Comparison of ENCODE assay signal across 1 cellular context in genomic region chr3:158167737-158168469, GRCh38.
TF ChIP-seq lines count a peak whose summit lies in the region.

No MANE protein-coding gene starts in this region.

TF ChIP-seq in SK-N-SH, 30 proteins besides CTCF, POLR2A, EP300 and RAD21 (continued from another document):
- TF ChIP-seq, protein P1, sequence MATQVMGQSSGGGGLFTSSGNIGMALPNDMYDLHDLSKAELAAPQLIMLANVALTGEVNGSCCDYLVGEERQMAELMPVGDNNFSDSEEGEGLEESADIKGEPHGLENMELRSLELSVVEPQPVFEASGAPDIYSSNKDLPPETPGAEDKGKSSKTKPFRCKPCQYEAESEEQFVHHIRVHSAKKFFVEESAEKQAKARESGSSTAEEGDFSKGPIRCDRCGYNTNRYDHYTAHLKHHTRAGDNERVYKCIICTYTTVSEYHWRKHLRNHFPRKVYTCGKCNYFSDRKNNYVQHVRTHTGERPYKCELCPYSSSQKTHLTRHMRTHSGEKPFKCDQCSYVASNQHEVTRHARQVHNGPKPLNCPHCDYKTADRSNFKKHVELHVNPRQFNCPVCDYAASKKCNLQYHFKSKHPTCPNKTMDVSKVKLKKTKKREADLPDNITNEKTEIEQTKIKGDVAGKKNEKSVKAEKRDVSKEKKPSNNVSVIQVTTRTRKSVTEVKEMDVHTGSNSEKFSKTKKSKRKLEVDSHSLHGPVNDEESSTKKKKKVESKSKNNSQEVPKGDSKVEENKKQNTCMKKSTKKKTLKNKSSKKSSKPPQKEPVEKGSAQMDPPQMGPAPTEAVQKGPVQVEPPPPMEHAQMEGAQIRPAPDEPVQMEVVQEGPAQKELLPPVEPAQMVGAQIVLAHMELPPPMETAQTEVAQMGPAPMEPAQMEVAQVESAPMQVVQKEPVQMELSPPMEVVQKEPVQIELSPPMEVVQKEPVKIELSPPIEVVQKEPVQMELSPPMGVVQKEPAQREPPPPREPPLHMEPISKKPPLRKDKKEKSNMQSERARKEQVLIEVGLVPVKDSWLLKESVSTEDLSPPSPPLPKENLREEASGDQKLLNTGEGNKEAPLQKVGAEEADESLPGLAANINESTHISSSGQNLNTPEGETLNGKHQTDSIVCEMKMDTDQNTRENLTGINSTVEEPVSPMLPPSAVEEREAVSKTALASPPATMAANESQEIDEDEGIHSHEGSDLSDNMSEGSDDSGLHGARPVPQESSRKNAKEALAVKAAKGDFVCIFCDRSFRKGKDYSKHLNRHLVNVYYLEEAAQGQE (IDR thresholded peaks at IDR 0.05; ENCODE audit: low read depth, low read length): no peak
- TF ChIP-seq MEF2A (IDR thresholded peaks at IDR 0.05; ENCODE audit: borderline replicate concordance, low read depth) (peak; percentile 52; the same call in 1 of the 2 replicates), SMC3 (IDR thresholded peaks at IDR 0.05; ENCODE audit: low read depth, low read length) (no peak), FOXM1 (IDR thresholded peaks at IDR 0.05; ENCODE audit: low read depth) (0 out of 2 replicates have a peak, but pooled peaks have one; percentile 51), CHD2 (IDR thresholded peaks at IDR 0.05; ENCODE audit: low read length, partially characterized antibody) (no peak), FOXJ3 (CRISPR knock-in tag; IDR thresholded peaks at IDR 0.05) (no peak), EZH2phosphoT487 (IDR thresholded peaks at IDR 0.05; ENCODE audit: borderline replicate concordance, low read depth) (no peak), GABPA (IDR thresholded peaks at IDR 0.05; ENCODE audit: low read depth) (0 out of 2 replicates have a peak, but pooled peaks have one; percentile 14), TCF12 (IDR thresholded peaks at IDR 0.05) (peak; percentile 95), NRF1 (IDR thresholded peaks at IDR 0.05; ENCODE audit: low read depth, low read length) (no peak), YY1 (IDR thresholded peaks at IDR 0.05; ENCODE audit: low read depth) (no peak), RFX5 (IDR thresholded peaks at IDR 0.05; ENCODE audit: low read length) (no peak), ELF1 (IDR thresholded peaks at IDR 0.05) (no peak), FOSL2 (IDR thresholded peaks at IDR 0.05; ENCODE audit: borderline replicate concordance, low read depth) (peak; percentile 97)
